19 cellular contexts compared by ENCODE assay signal in the genomic region with DNA sequence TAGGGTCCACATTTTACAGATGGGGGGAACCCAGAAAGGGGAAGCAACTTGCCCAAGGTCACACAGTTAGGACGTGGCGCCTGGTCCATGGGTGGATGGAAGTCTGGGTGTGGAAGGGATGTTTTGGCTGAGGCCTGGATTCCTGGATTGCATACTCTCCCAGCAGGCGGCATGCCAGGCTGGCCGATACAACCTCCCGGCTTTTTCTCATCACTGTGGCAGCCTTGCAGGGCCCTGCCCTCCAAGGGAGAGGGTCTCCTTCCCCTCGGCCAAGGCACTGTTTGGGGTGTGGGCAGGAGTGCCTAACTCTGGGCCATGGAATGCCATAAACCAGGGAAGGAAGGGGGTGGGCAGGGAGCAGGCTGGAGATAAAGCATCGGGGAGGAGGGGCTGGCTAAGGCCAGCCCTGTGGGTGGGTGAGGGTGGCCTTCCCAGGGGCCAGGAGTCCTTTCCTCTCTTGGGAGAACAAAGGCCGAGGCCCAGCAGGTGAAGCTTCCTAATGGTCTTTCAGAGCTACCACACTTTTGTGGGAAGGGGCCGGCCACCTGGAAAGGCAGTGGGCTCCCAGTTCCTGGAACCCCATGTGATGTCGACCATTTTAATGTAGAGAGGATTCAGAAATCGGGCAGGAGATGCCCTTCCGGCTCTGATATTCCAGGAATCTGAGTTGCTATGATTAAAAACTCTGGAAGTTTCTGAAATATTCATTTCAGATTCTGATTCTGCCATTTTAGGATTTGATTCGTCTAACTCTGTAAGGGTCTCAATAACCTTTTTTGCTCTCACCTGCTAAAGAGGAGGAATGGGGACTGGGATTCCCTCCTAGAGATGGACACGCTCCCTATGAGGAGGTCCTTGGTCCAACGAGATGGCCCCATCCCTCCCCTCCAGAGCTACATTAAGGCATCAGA. TPM values are rescaled to one million over a fixed set of nuclear protein-coding genes. Genes with fewer than 3 reads are reported as not detected.
DNase-seq lines count a peak whose midpoint lies in the region; ATAC-seq and TF ChIP-seq lines count a peak whose summit lies in the region.
"Had no signal": no experiment of that assay in that cellular context is flagged by ENCODE, and none has a peak within 500 bp of the region (broad histone marks: within the 10 kb centered on the region; RNA-seq: fewer than 3 reads in every experiment).

No MANE protein-coding gene starts in this region.

- ATAC-seq in GM18868 (IDR thresholded peaks at IDR 0.05; ENCODE audit: unreplicated experiment), result no peak
- ATAC-seq: GM12878, T-cell had no signal

- no peak for TF ChIP-seq POLR2A in stomach (IDR thresholded peaks at IDR 0.05)

- WGBS in stomach, 5 donors, result 67 to 79% (median 77%) methylated on average over 15 of the region's 15 CpGs

- intact Hi-C loops in stomach (cut with DNase I; ENCODE audit: low total_unique reads), result no loop called here

- H3K4me1 ChIP-seq in SJCRH30 (peaks cover 73% of the 10 kb centered on the region), stomach (peaks cover 12 to 60% (median 20%) of the 10 kb centered on the region in 4 donors)

- H3K4me3 ChIP-seq in SJCRH30 (no peak overlapping the region), fibroblast of villous mesenchyme (ENCODE audit: low read depth, low read length) (no peak overlapping the region), stomach (no peak overlapping the region)
- H3K4me3 ChIP-seq: GM12878, smooth muscle cell had no signal

- H3K27ac ChIP-seq in SJCRH30, result peak overlapping the region; percentile 71; the same call in 1 of the 2 replicates
- H3K27ac ChIP-seq in stomach, result peak overlapping the region in 3 of 5 donors; percentile 15 to 55 (median 27)
- H3K27ac ChIP-seq: 22Rv1, HL-60 had no signal

- H3K9me3 ChIP-seq in SJCRH30 (replicated peaks), result no peaks in the 10 kb centered on the region
- no peaks in the 10 kb centered on the region for H3K9me3 ChIP-seq in stomach

- DNase-seq in NCI-H146 (lab: John Stamatoyannopoulos, UW) (peak; percentile 22), NCI-H146 treated with DMSO at 0.1 percent for 48 hours (lab: John Stamatoyannopoulos, UW; ENCODE audit: unreplicated experiment) (no peak), SJCRH30 (no peak), fibroblast of villous mesenchyme (ENCODE audit: low read depth) (peak; percentile 14), stomach (no peak), NCI-H1436 (lab: John Stamatoyannopoulos, UW) (no peak)
- DNase-seq in activated CD8-positive, alpha-beta memory T cell treated with anti-CD3 and anti-CD28 coated beads, Interleukin-2, amount 50 U/mL, for 48 hours, result no peak
- DNase-seq: activated B cell treated with CpG ODN at 0.5 μM for 24 hours; activated gamma-delta T cell treated with Interleukin-2 at 50 U/mL for 16 hours; CD4-positive, alpha-beta T cell; Karpas-422; NCI-H1436 treated with DMSO at 0.1 percent for 48 hours; T-cell had no signal

- no peak for TF ChIP-seq EP300 in stomach (IDR thresholded peaks at IDR 0.05)

- TF ChIP-seq CTCF in fibroblast of villous mesenchyme (IDR thresholded peaks at IDR 0.05; ENCODE audit: insufficient read depth, low read depth, low read length) (no peak), stomach (IDR thresholded peaks at IDR 0.05) (no peak)

- H3K27me3 ChIP-seq in SJCRH30, result no peaks in the 10 kb centered on the region
- no peaks in the 10 kb centered on the region for H3K27me3 ChIP-seq in stomach

- H3K36me3 ChIP-seq in SJCRH30, result no peaks in the 10 kb centered on the region
- no peaks in the 10 kb centered on the region for H3K36me3 ChIP-seq in stomach

RNA-seq across cellular contexts. Expression of a gene that starts 4.2 kb away (rescaled TPM):
- total RNA-seq in SJCRH30 (2014; rRNA removed; shearing (Covaris generic)), result 55.5 and 69.0 TPM in 2 replicates
- total RNA-seq in fibroblast of villous mesenchyme (1.7 and 2.9 TPM in 2 replicates), stomach (1 to 10 TPM in 1 of 5 donors, not detected in 4; 1.1 TPM)
- under 1 TPM in 2 of 3 donors, not detected in 1; 0.43 to 0.44 TPM for polyA plus RNA-seq in stomach
- total RNA-seq: activated B cell treated with CpG ODN at 0.5 μM for 24 hours; CD4-positive, alpha-beta T cell; GM12878; mononuclear cell; T-cell had no signal
- polyA plus RNA-seq: GM12878 had no signal

RNA-seq across cellular contexts. Expression of a gene that starts 22.0 kb away (rescaled TPM):
- total RNA-seq in SJCRH30 (2014; rRNA removed; shearing (Covaris generic)), result 3.1 and 3.5 TPM in 2 replicates
- under 0.01 and 0.32 TPM in 2 replicates for total RNA-seq in fibroblast of villous mesenchyme
- total RNA-seq in stomach, result under 1 TPM in 2 of 5 donors, not detected in 3; 0.37 to 0.45 TPM
- polyA plus RNA-seq in stomach, result under 1 TPM; 0.19 to 0.43 (median 0.31) TPM
- total RNA-seq: activated B cell treated with CpG ODN at 0.5 μM for 24 hours; CD4-positive, alpha-beta T cell; mononuclear cell; T-cell had no signal

RNA-seq across cellular contexts. Expression of a gene that starts 29.2 kb away (rescaled TPM):
- total RNA-seq in SJCRH30 (2014; rRNA removed; shearing (Covaris generic)), result 2.5 and 2.9 TPM in 2 replicates
- total RNA-seq in fibroblast of villous mesenchyme, result 0.32 TPM in 1 of 2 replicates, not detected in the other
- 1 to 10 TPM in 1 of 5 donors, under 1 TPM in 1, not detected in 3; 0.45 to 3.9 TPM for total RNA-seq in stomach
- polyA plus RNA-seq in stomach, result 1 to 10 TPM; 2.1 to 4.7 (median 2.9) TPM
- total RNA-seq: CD4-positive, alpha-beta T cell; mononuclear cell; T-cell had no signal

RNA-seq across cellular contexts. Expression of a gene that starts 29.3 kb away (rescaled TPM):
- 0.05 TPM in 1 of 2 replicates, not detected in the other for total RNA-seq in SJCRH30 (2014; rRNA removed; shearing (Covaris generic))
- total RNA-seq in fibroblast of villous mesenchyme (not detected in 2 replicates), stomach (under 1 TPM in 2 of 5 donors, not detected in 3; 0.18 to 0.43 TPM)
- polyA plus RNA-seq in stomach, result under 1 TPM in 1 of 3 donors, not detected in 2; 0.15 TPM
- total RNA-seq: CD4-positive, alpha-beta T cell; mononuclear cell; smooth muscle cell had no signal

Comparison
In these comparisons a context has a peak if more than half of its experiments do, and no peak if none do; other contexts are left out.
1. DNase-seq: peak in NCI-H146 (single experiment) and fibroblast of villous mesenchyme (single experiment); none in NCI-H146 treated with DMSO at 0.1 percent for 48 hours (single experiment), SJCRH30 (0 of 2), stomach (single experiment), NCI-H1436 (single experiment) and activated CD8-positive, alpha-beta memory T cell treated with anti-CD3 and anti-CD28 coated beads, Interleukin-2, amount 50 U/mL, for 48 hours (single experiment).
2. RNA of a gene that starts 4.2 kb away (total RNA-seq): 55.5 to 69.0 TPM in SJCRH30; 1.7 to 2.9 TPM in fibroblast of villous mesenchyme and 1.1 TPM in stomach; every median in the first group is over 10 times any median in the second.